In the genomic region with DNA sequence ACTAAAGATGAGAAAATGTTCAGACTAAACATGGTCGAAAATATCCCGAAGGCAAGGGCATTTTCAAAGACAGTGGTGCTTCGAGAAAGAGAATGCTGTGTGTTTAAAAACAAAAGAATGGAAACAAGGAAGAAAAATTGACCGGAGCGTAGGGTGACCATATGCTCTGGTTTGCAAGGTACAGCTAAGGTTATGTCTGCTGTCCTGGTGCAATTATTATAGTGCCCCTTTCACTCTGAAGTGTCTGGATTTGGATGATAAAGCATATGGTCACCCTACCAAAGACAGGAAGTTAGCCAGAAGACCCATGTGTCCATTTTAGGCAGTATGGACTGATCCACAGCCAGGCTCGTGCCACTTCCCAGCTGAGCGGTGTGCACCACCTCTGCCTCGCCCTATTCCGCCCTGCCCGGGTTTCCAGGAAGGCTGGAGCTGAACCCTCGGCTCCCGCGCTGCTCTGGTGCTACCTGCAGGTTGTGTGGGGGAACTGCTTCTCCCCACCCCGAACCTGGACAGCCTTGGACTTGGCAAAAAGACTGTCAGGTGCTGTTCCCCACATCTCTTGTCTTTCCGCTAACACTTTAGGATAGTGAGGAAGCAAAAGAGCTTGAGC, we compare ENCODE assay signal across 10 cellular contexts. TPM values are rescaled to one million over a fixed set of nuclear protein-coding genes. Genes with fewer than 3 reads are reported as not detected.
DNase-seq lines count a peak whose midpoint lies in the region; ATAC-seq, FAIRE-seq and TF ChIP-seq lines count a peak whose summit lies in the region.
"Had no signal": no experiment of that assay in that cellular context is flagged by ENCODE, and none has a peak within 500 bp of the region (broad histone marks: within the 10 kb centered on the region; RNA-seq: fewer than 3 reads in every experiment).

No MANE protein-coding gene starts in this region.

- DNase-seq in AG09319 (ENCODE audit: extremely low read depth, low read depth) (no peak), NCI-H460 (ENCODE audit: extremely low read depth, low read depth) (peak; percentile 34), kidney (no peak), occipital lobe (lab: John Stamatoyannopoulos, UW) (no peak)
- DNase-seq in activated T-cell treated with anti-CD3 and anti-CD28 coated beads, Interleukin-2, amount 50 U/mL, for 48 hours = peak; percentile 39 to 42
- DNase-seq: stimulated activated naive B cell treated with anti-CD40 and anti-IgM and Interleukin-4, amounts not matched to agents 10 μg/mL and 1 μg/mL and 100 μg/mL, for 72 hours had no signal

- no peak overlapping the region for H3K9ac ChIP-seq in kidney (ENCODE audit: low read length in 2 of 2)

- no peak overlapping the region for H3K4me3 ChIP-seq in kidney (ENCODE audit: low read length in 2 of 2)

- FAIRE-seq in kidney (lab: Jason Lieb, UNC) = no peak

- no peaks in the 10 kb centered on the region for H3K9me3 ChIP-seq in kidney (ENCODE audit: control insufficient read depth in 1 of 2, low read length in 2 of 2)

- no peaks in the 10 kb centered on the region for H3K4me1 ChIP-seq in kidney (ENCODE audit: control insufficient read depth in 1 of 2, insufficient read depth in 1 of 2, low read depth in 1 of 2, low read length in 2 of 2)

- no peak overlapping the region for H3K27ac ChIP-seq in kidney (ENCODE audit: low read depth in 2 of 2, low read length in 2 of 2)

- no peak for ATAC-seq in HG03045 (IDR thresholded peaks at IDR 0.05; ENCODE audit: unreplicated experiment)
- no peak for ATAC-seq in HG03097 (IDR thresholded peaks at IDR 0.05; ENCODE audit: low FRiP score, unreplicated experiment)

- H3K36me3 ChIP-seq in kidney (ENCODE audit: control insufficient read depth in 1 of 2, insufficient read depth in 2 of 2, low read length in 2 of 2) = no peaks in the 10 kb centered on the region

- TF ChIP-seq CTCF in AG09319 (IDR thresholded peaks at IDR 0.05; ENCODE audit: low read depth, low read length) (peak; percentile 13), GM12874 (IDR thresholded peaks at IDR 0.05; ENCODE audit: insufficient read depth, low read depth, low read length) (peak; percentile 73), kidney (IDR thresholded peaks at IDR 0.05; ENCODE audit: borderline replicate concordance, extremely low read depth, insufficient read depth) (peak; percentile 35)

- intact Hi-C loops in kidney (cut with DNase I) = no loop called here

RNA-seq across cellular contexts. Expression of a gene that starts 25.2 kb away (rescaled TPM):
- not detected in 2 replicates for total RNA-seq in NCI-H460 (2014; rRNA removed; shearing (Covaris generic))
- polyA plus RNA-seq in NCI-H460 (2014; cell fraction: nucleus; rRNA removed) = 0.06 TPM in 1 of 2 replicates, not detected in the other
- total RNA-seq in kidney (not detected), occipital lobe (not detected)
- not detected for polyA plus RNA-seq in kidney (ENCODE audit: insufficient read depth, low read depth, low replicate concordance)
- polyA plus RNA-seq: esophagus had no signal

RNA-seq across cellular contexts. Expression of a gene that starts 28.0 kb away (rescaled TPM):
- total RNA-seq in NCI-H460 (2014; rRNA removed; shearing (Covaris generic)) = 43.4 and 50.5 TPM in 2 replicates
- 214 and 313 TPM in 2 replicates for polyA plus RNA-seq in NCI-H460 (2014; cell fraction: nucleus; rRNA removed)
- 67.6 TPM for total RNA-seq in kidney
- 162 TPM for polyA plus RNA-seq in kidney (ENCODE audit: insufficient read depth, low read depth, low replicate concordance)
- 17.5 TPM for total RNA-seq in occipital lobe

RNA-seq across cellular contexts. Expression of a gene that starts 39.0 kb away (rescaled TPM):
- total RNA-seq in NCI-H460 (2014; rRNA removed; shearing (Covaris generic)) = 3.6 and 3.7 TPM in 2 replicates
- 24.8 and 53.6 TPM in 2 replicates for polyA plus RNA-seq in NCI-H460 (2014; cell fraction: nucleus; rRNA removed)
- 42.9 TPM for total RNA-seq in kidney
- 22.6 TPM for polyA plus RNA-seq in kidney (ENCODE audit: insufficient read depth, low read depth, low replicate concordance)
- 26.2 TPM for total RNA-seq in occipital lobe

RNA-seq across cellular contexts. Expression of a gene that starts 49.8 kb away (rescaled TPM):
- total RNA-seq in NCI-H460 (2014; rRNA removed; shearing (Covaris generic)) = not detected in 2 replicates
- polyA plus RNA-seq in NCI-H460 (2014; cell fraction: nucleus; rRNA removed) = 0.14 TPM in 1 of 2 replicates, not detected in the other
- total RNA-seq in kidney (not detected), occipital lobe (not detected)
- polyA plus RNA-seq in kidney (ENCODE audit: insufficient read depth, low read depth, low replicate concordance) = not detected
- polyA plus RNA-seq: esophagus had no signal

Comparison
In these comparisons a context has a peak if more than half of its experiments do, and no peak if none do; other contexts are left out.
1. DNase-seq: peak in NCI-H460 (single experiment) and activated T-cell treated with anti-CD3 and anti-CD28 coated beads, Interleukin-2, amount 50 U/mL, for 48 hours (2 of 2); none in AG09319 (single experiment), kidney (single experiment) and occipital lobe (single experiment).
2. CTCF ChIP-seq: peak in every context shown above with its lines; median percentile 73 in GM12874; 35 in kidney; 13 in AG09319.